24 cellular contexts compared by ENCODE assay signal in genomic region chr2:46839045-46839444, GRCh38.
"Had no signal": no experiment of that assay in that cellular context is flagged by ENCODE, and none has a peak within 500 bp of the region (broad histone marks: within the 10 kb centered on the region; RNA-seq: fewer than 3 reads in every experiment).

No MANE protein-coding gene starts in this region.

- H3K4me3 ChIP-seq: ascending aorta, coronary artery, dorsolateral prefrontal cortex had no signal

- H3K9me3 ChIP-seq: ascending aorta had no signal

- H3K27me3 ChIP-seq: ascending aorta, brain microvascular endothelial cell, dorsolateral prefrontal cortex had no signal

- DNase-seq: activated B cell treated with CpG ODN at 0.5 μM for 24 hours; activated CD4-positive, alpha-beta memory T cell treated with anti-CD3 and anti-CD28 coated beads for 36 hours; activated CD4-positive, alpha-beta T cell treated with anti-CD3 and anti-CD28 coated beads for 48 hours; activated CD4-positive, alpha-beta T cell treated with anti-CD3 and anti-CD28 coated beads, Interleukin-2, amount 50 U/mL, for 1 hour; activated CD8-positive, alpha-beta memory T cell treated with anti-CD3 and anti-CD28 coated beads, Interleukin-2, amount 10 ng/mL, durations not matched to agents 7 days and 5 days; activated CD8-positive, alpha-beta memory T cell treated with anti-CD3 and anti-CD28 coated beads, Interleukin-2, amount 50 U/mL, for 4 hours; activated CD8-positive, alpha-beta T cell treated with anti-CD3 and anti-CD28 coated beads, Interleukin-2, amount 10 ng/mL, durations not matched to agents 7 days and 5 days; activated naive CD4-positive, alpha-beta T cell treated with anti-CD3 and anti-CD28 coated beads for 36 hours; activated naive CD8-positive, alpha-beta T cell treated with anti-CD3 and anti-CD28 coated beads for 36 hours; activated T-cell treated with anti-CD3 and anti-CD28 coated beads, Interleukin-2, amount 50 U/mL, for 24 hours; activated T-cell treated with anti-CD3 and anti-CD28 coated beads, Interleukin-2, amount 50 U/mL, for 72 hours; brain microvascular endothelial cell; effector memory CD4-positive, alpha-beta T cell; endodermal cell; foreskin fibroblast; T-helper 1 cell; T-helper 17 cell; T1000; WERI-Rb-1 had no signal

- ATAC-seq: activated CD4-positive, CD25-positive, alpha-beta regulatory T cell treated with anti-CD3 and anti-CD28 coated beads, Interleukin-2, amount 50 U/mL, for 24 hours; activated CD8-positive, alpha-beta memory T cell treated with anti-CD3 and anti-CD28 coated beads, Interleukin-2, amount 10 ng/mL, durations not matched to agents 7 days and 5 days; activated CD8-positive, alpha-beta T cell treated with anti-CD3 and anti-CD28 coated beads, Interleukin-2, amount 10 ng/mL, durations not matched to agents 7 days and 5 days; activated T-cell treated with anti-CD3 and anti-CD28 coated beads, Interleukin-2, amount 50 U/mL, for 72 hours; esophagus mucosa; T-helper 17 cell had no signal

- H3K4me1 ChIP-seq: ascending aorta had no signal

- H3K27ac ChIP-seq: ascending aorta, brain microvascular endothelial cell, coronary artery, dorsolateral prefrontal cortex, WERI-Rb-1 had no signal

- H3K36me3 ChIP-seq: ascending aorta, brain microvascular endothelial cell, WERI-Rb-1 had no signal
